In genomic region chr6:3663081-3663480, GRCh38 we compare ENCODE assay signal across 26 cellular contexts.
"Had no signal": no experiment of that assay in that cellular context is flagged by ENCODE, and none has a peak within 500 bp of the region (broad histone marks: within the 10 kb centered on the region; RNA-seq: fewer than 3 reads in every experiment).

No MANE protein-coding gene starts in this region.

- H2AFZ ChIP-seq: PC-9 had no signal

- H3K4me3 ChIP-seq: K562, PC-9 had no signal

- H3K4me2 ChIP-seq: PC-9 had no signal

- H3K27ac ChIP-seq: PC-9, RWPE1 had no signal

- H3K27ac Mint-ChIP-seq: activated CD4-positive, alpha-beta T cell treated with anti-CD3 and anti-CD28 coated beads, Interleukin-2, amount 10 ng/mL, durations not matched to agents 7 days and 5 days; activated CD8-positive, alpha-beta T cell treated with anti-CD3 and anti-CD28 coated beads, Interleukin-2, amount 10 ng/mL, durations not matched to agents 7 days and 5 days; activated naive CD4-positive, alpha-beta T cell treated with anti-CD3 and anti-CD28 coated beads, Interleukin-2, amount 50 U/mL, for 24 hours; activated T-cell treated with anti-CD3 and anti-CD28 coated beads, Interleukin-2, amount 50 U/mL, for 24 hours; activated T-helper 2 cell treated with anti-CD3 and anti-CD28 coated beads, Interferon-gamma antibody, Interleukin-2, Interleukin-4, amounts not matched to agents 10 μg/mL and 5 μg/mL and 100 μg/mL, durations not matched to agents 14 hours and 24 hours and 36 hours; brain had no signal

- DNase-seq: activated CD4-positive, alpha-beta T cell treated with anti-CD3 and anti-CD28 coated beads, Interleukin-2, amount 10 ng/mL, durations not matched to agents 7 days and 5 days; activated CD4-positive, alpha-beta T cell treated with anti-CD3 and anti-CD28 coated beads, Interleukin-2, amount 50 U/mL, for 48 hours; activated CD8-positive, alpha-beta T cell treated with anti-CD3 and anti-CD28 coated beads, Interleukin-2, amount 10 ng/mL, durations not matched to agents 7 days and 5 days; activated gamma-delta T cell; activated naive CD4-positive, alpha-beta T cell treated with Interleukin-2 at 50 U/mL for 16 hours; activated T-cell treated with anti-CD3 and anti-CD28 coated beads, Interleukin-2, amount 50 U/mL, for 24 hours; anterior cingulate cortex; central memory CD4-positive, alpha-beta T cell; NCI-H1092 treated with DMSO at 0.1 percent for 48 hours; NCI-H1417; NCI-H146; NCI-H1930; NCI-H2081 treated with DMSO at 0.1 percent for 48 hours; NCI-H226; NCI-H446 treated with DMSO at 0.1 percent for 48 hours; PC-9; SIG-M5; SW 1271; T1000 had no signal

- H3K4me3 Mint-ChIP-seq: activated CD4-positive, alpha-beta T cell treated with anti-CD3 and anti-CD28 coated beads, Interleukin-2, amount 10 ng/mL, durations not matched to agents 7 days and 5 days; activated CD8-positive, alpha-beta T cell treated with anti-CD3 and anti-CD28 coated beads, Interleukin-2, amount 10 ng/mL, durations not matched to agents 7 days and 5 days; activated naive CD4-positive, alpha-beta T cell treated with anti-CD3 and anti-CD28 coated beads, Interleukin-2, amount 50 U/mL, for 24 hours; activated T-cell treated with anti-CD3 and anti-CD28 coated beads, Interleukin-2, amount 50 U/mL, for 24 hours; brain had no signal

- H3K36me3 Mint-ChIP-seq: brain had no signal

- H3K9me3 Mint-ChIP-seq: activated CD4-positive, alpha-beta T cell treated with anti-CD3 and anti-CD28 coated beads, Interleukin-2, amount 10 ng/mL, durations not matched to agents 7 days and 5 days; activated T-cell treated with anti-CD3 and anti-CD28 coated beads, Interleukin-2, amount 50 U/mL, for 24 hours; activated T-helper 2 cell treated with anti-CD3 and anti-CD28 coated beads, Interferon-gamma antibody, Interleukin-2, Interleukin-4, amounts not matched to agents 10 μg/mL and 5 μg/mL and 100 μg/mL, durations not matched to agents 14 hours and 24 hours and 36 hours had no signal

- H3K27me3 Mint-ChIP-seq: brain had no signal

- ATAC-seq: activated CD8-positive, alpha-beta T cell treated with anti-CD3 and anti-CD28 coated beads, Interleukin-2, amount 10 ng/mL, durations not matched to agents 7 days and 5 days; K562; Right ventricle myocardium inferior; SK-N-SH treated with all-trans-retinoic acid at 6 μM for 48 hours had no signal

- H3K4me1 Mint-ChIP-seq: activated CD4-positive, alpha-beta T cell treated with anti-CD3 and anti-CD28 coated beads, Interleukin-2, amount 10 ng/mL, durations not matched to agents 7 days and 5 days; activated naive CD4-positive, alpha-beta T cell treated with anti-CD3 and anti-CD28 coated beads, Interleukin-2, amount 50 U/mL, for 24 hours had no signal
